ENCODE assay signal across 17 cellular contexts in genomic region chr2:5549061-5549601, GRCh38.
DNase-seq lines count a peak whose midpoint lies in the region; TF ChIP-seq lines count a peak whose summit lies in the region.
"Had no signal": no experiment of that assay in that cellular context is flagged by ENCODE, and none has a peak within 500 bp of the region (broad histone marks: within the 10 kb centered on the region; RNA-seq: fewer than 3 reads in every experiment).

No MANE protein-coding gene starts in this region.

- H3K4me1 ChIP-seq in sigmoid colon: peaks cover 0 to 16% (median 9%) of the 10 kb centered on the region in 4 donors
- H3K4me1 ChIP-seq: HAP-1 had no signal

- H3K4me3 ChIP-seq in kidney epithelial cell (ENCODE audit: low read depth, low read length): no peak overlapping the region
- H3K4me3 ChIP-seq in sigmoid colon: no peak overlapping the region
- H3K4me3 ChIP-seq: HAP-1, ovary had no signal

- H3K27me3 ChIP-seq in kidney epithelial cell (ENCODE audit: control insufficient read depth, insufficient read depth, low read length) (no peaks in the 10 kb centered on the region), sigmoid colon (no peaks in the 10 kb centered on the region)
- H3K27me3 ChIP-seq: ovary had no signal

- H3K36me3 ChIP-seq in kidney epithelial cell (ENCODE audit: control insufficient read depth, insufficient read depth, low read length) (no peaks in the 10 kb centered on the region), sigmoid colon (no peaks in the 10 kb centered on the region)
- H3K36me3 ChIP-seq: HAP-1, ovary had no signal

- TF ChIP-seq EP300 in sigmoid colon (IDR thresholded peaks at IDR 0.05): no peak

- peak; percentile 6 for DNase-seq in DMS153 (lab: John Stamatoyannopoulos, UW)
- no peak for DNase-seq in DMS153 treated with DMSO at 0.1 percent for 48 hours (lab: John Stamatoyannopoulos, UW; ENCODE audit: unreplicated experiment)
- peak; percentile 56 for DNase-seq in SW480 (ENCODE audit: low spot score)
- peak; percentile 56 for DNase-seq in kidney epithelial cell (ENCODE audit: low read depth)
- DNase-seq in sigmoid colon: no peak
- DNase-seq in activated CD4-positive, alpha-beta T cell treated with anti-CD3 and anti-CD28 coated beads for 1 hour: no peak
- DNase-seq in activated naive CD4-positive, alpha-beta T cell (lab: John Stamatoyannopoulos, UW): no peak
- DNase-seq in activated effector memory CD4-positive, alpha-beta T cell treated with anti-CD3 and anti-CD28 coated beads, Interleukin-2, amount 50 U/mL, for 16 hours: no peak
- DNase-seq: activated CD8-positive, alpha-beta memory T cell treated with anti-CD3 and anti-CD28 coated beads, Interleukin-2, amount 10 ng/mL, durations not matched to agents 7 days and 5 days; activated naive CD4-positive, alpha-beta T cell treated with anti-CD3 and anti-CD28 coated beads, Interleukin-2, amount 10 ng/mL, durations not matched to agents 7 days and 5 days; EL; midbrain; NCI-H1092 treated with DMSO at 0.1 percent for 48 hours; NCI-H69; ovary had no signal

- peaks cover 0 to 4% (median 0%) of the 10 kb centered on the region in 4 donors for H3K9me3 ChIP-seq in sigmoid colon
- H3K9me3 ChIP-seq: HAP-1, ovary had no signal

- TF ChIP-seq CTCF in kidney epithelial cell (IDR thresholded peaks at IDR 0.05; ENCODE audit: insufficient read depth, low read length, poor library complexity, severe bottlenecking): no peak
- TF ChIP-seq CTCF in sigmoid colon (IDR thresholded peaks at IDR 0.05): no peak

- WGBS in sigmoid colon, 2 donors: 31 to 58% methylated on average over 5 of the region's 5 CpGs

- intact Hi-C loops in sigmoid colon (cut with DNase I): no loop called here

- no peak for TF ChIP-seq POLR2A in sigmoid colon (IDR thresholded peaks at IDR 0.05)

- H3K27ac ChIP-seq in sigmoid colon: peak overlapping the region in 3 of 4 donors; percentile 29 to 47 (median 36)
- H3K27ac ChIP-seq: 22Rv1, ovary had no signal

Comparison
In these comparisons a context has a peak if more than half of its experiments do, and no peak if none do; other contexts are left out.
1. DNase-seq: peak in DMS153 (single experiment), SW480 (single experiment) and kidney epithelial cell (single experiment); none in DMS153 treated with DMSO at 0.1 percent for 48 hours (single experiment), sigmoid colon (single experiment), activated CD4-positive, alpha-beta T cell treated with anti-CD3 and anti-CD28 coated beads for 1 hour (single experiment), activated naive CD4-positive, alpha-beta T cell (0 of 4) and activated effector memory CD4-positive, alpha-beta T cell treated with anti-CD3 and anti-CD28 coated beads, Interleukin-2, amount 50 U/mL, for 16 hours (single experiment).